7 cellular contexts compared by ENCODE assay signal in the genomic region with DNA sequence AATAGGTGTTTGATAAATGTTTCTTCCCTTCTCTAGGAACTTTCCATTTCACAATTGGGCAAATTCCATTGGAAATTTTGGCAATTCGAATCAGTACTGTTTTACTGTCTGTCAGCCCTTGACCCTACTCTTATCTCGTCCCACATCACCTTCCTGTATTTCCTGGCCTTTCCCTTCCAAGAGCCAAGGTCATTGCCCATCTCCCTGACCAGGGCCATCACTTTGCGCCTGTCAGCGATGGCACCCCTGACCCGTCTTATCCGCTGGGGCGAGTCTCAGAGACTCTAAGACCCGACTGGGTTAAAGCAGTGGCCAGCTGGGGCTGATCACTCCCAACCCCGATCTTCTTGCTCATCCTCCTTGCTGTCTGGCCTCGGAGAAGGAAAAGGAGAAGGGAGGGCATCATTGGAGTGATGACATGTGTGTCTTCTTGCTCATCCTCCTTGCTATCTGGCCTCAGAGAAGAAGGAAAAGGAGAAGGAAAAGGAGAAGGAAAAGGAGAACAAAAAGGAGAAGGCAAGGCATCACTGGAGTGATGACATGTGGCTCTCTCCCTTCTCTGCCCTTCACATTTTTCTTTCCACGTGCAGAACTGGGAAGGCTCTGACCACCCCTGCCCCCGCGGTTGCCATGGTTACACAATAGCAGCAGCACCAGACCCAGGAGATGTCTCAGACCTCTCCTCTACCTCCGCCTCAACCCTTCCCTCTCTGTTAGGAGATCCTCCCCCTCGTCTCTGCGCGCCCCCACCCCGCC. TPM values are rescaled to one million over a fixed set of nuclear protein-coding genes. Genes with fewer than 3 reads are reported as not detected.
A peak's percentile ranks its signal among the peaks of the same experiment; 100 is the strongest.
DNase-seq lines count a peak whose midpoint lies in the region; ATAC-seq and TF ChIP-seq lines count a peak whose summit lies in the region.

No MANE protein-coding gene starts in this region.

- TF ChIP-seq POLR2A in suprapubic skin (IDR thresholded peaks at IDR 0.05): no peak

- H3K9ac ChIP-seq in HUES64 (ENCODE audit: low read depth, low read length): no peak overlapping the region

- WGBS in HUES64: 46% methylated on average over 18 of the region's 18 CpGs
- WGBS in suprapubic skin: 36% methylated on average over 18 of the region's 18 CpGs

- TF ChIP-seq CTCF in brain microvascular endothelial cell (IDR thresholded peaks at IDR 0.05; ENCODE audit: low read depth, low read length, missing control alignments) (no peak), suprapubic skin (IDR thresholded peaks at IDR 0.05) (no peak)

- in situ Hi-C loops in brain microvascular endothelial cell (cut with HindIII; ENCODE audit: low pct_ligation_motif_present, low sequenced_read_pairs): loop anchor here (25.0 kb wide), 1 partner anchor 122 kb away; no protein-coding TSS in a partner anchor

- H3K27me3 ChIP-seq in HUES64 (ENCODE audit: insufficient read depth, low read length): peaks cover 63% of the 10 kb centered on the region
- no peaks in the 10 kb centered on the region for H3K27me3 ChIP-seq in brain microvascular endothelial cell (replicated peaks)
- H3K27me3 ChIP-seq in suprapubic skin: peaks cover 21% of the 10 kb centered on the region

- peak overlapping the region; percentile 61 for H3K4me3 ChIP-seq in HUES64 (ENCODE audit: low read length)
- peak overlapping the region; percentile 72 for H3K4me3 ChIP-seq in brain microvascular endothelial cell (ENCODE audit: low read depth, low read length)
- H3K4me3 ChIP-seq in suprapubic skin: peak overlapping the region; percentile 59

- DNase-seq in brain microvascular endothelial cell (peak; percentile 51), kidney glomerular epithelial cell (lab: John Stamatoyannopoulos, UW) (peak; percentile 4), suprapubic skin (ENCODE audit: low spot score in 2 of 2) (peak in 1 of 2 donors; percentile 81), NCI-H2107 (lab: John Stamatoyannopoulos, UW) (no peak)
- DNase-seq in activated CD8-positive, alpha-beta memory T cell treated with anti-CD3 and anti-CD28 coated beads for 24 hours: no peak

- H3K27ac ChIP-seq in HUES64 (ENCODE audit: low read depth, low read length): no peak overlapping the region
- no peak overlapping the region for H3K27ac ChIP-seq in brain microvascular endothelial cell
- H3K27ac ChIP-seq in suprapubic skin: peak overlapping the region; percentile 70

- no peaks in the 10 kb centered on the region for H3K36me3 ChIP-seq in HUES64 (ENCODE audit: insufficient read depth, low read length)
- H3K36me3 ChIP-seq in brain microvascular endothelial cell (replicated peaks): no peaks in the 10 kb centered on the region
- H3K36me3 ChIP-seq in suprapubic skin: no peaks in the 10 kb centered on the region

- ATAC-seq in GM18870 (IDR thresholded peaks at IDR 0.05; ENCODE audit: unreplicated experiment): no peak

- peaks cover 8% of the 10 kb centered on the region for H3K9me3 ChIP-seq in HUES64 (ENCODE audit: insufficient read depth, low read depth, low read length)
- no peaks in the 10 kb centered on the region for H3K9me3 ChIP-seq in suprapubic skin

- no peaks in the 10 kb centered on the region for H3K4me1 ChIP-seq in HUES64 (ENCODE audit: insufficient read depth, low read length)
- H3K4me1 ChIP-seq in suprapubic skin: peaks cover 24% of the 10 kb centered on the region

- no peak for TF ChIP-seq EP300 in suprapubic skin (IDR thresholded peaks at IDR 0.05)

RNA-seq across cellular contexts. Expression of a gene that starts 2.1 kb away (rescaled TPM):
- polyA plus RNA-seq in HUES64 (2013, experiment 1 of 2): 2.0 TPM
- 3.0 TPM for polyA plus RNA-seq in HUES64 (2013, experiment 2 of 2)
- total RNA-seq in suprapubic skin: 1 to 10 TPM; 1.9 to 5.9 (median 3.6) TPM

Comparison
In these comparisons a context has a peak if more than half of its experiments do, and no peak if none do; other contexts are left out.
1. DNase-seq: peak in brain microvascular endothelial cell (single experiment) and kidney glomerular epithelial cell (single experiment); none in NCI-H2107 (single experiment) and activated CD8-positive, alpha-beta memory T cell treated with anti-CD3 and anti-CD28 coated beads for 24 hours (single experiment).
2. Peak in every context shown above with its lines, with median percentiles within 50 percentile points of each other: H3K4me3 ChIP-seq.